Comparison of ENCODE assay signal across 1 cellular context in the genomic region with DNA sequence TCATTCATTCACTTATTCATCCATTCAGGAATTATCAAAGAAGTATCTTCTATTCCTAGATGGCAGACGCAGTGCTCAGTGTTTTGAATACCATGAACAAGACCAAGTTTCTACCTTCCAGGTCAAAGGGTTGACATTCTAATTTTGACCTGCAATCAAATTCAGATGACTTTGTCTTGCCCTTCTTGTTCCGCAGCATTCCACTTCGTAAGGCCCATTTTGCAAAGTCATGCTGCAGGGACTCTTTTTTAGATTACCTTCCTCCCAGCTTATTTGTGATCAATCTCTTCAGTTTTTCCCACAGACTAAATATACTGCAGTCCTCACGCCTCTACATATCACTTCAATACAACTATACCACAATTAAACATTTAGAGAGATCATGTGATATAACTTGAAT.
TF ChIP-seq lines count a peak whose summit lies in the region.

No MANE protein-coding gene starts in this region.

TF ChIP-seq in IMR-90, 13 proteins besides CTCF, POLR2A, EP300 and RAD21:
- TF ChIP-seq NFE2L2 (IDR thresholded peaks at IDR 0.05; ENCODE audit: low read depth, low read length), result 0 out of 2 replicates have a peak, but pooled peaks have one; percentile 22
- TF ChIP-seq MXI1 (IDR thresholded peaks at IDR 0.05; ENCODE audit: borderline replicate concordance, low read depth, low read length), result no peak
- TF ChIP-seq FOS (IDR thresholded peaks at IDR 0.05; ENCODE audit: low read depth, low read length), result no peak
- no peak for TF ChIP-seq BHLHE40 (IDR thresholded peaks at IDR 0.05; ENCODE audit: low read depth, low read length)
- no peak for TF ChIP-seq MAZ (IDR thresholded peaks at IDR 0.05; ENCODE audit: borderline replicate concordance, low read depth, low read length)
TF ChIP-seq in IMR-90: peak in this region for 1.
